8 cellular contexts compared by ENCODE assay signal in genomic region chr3:125128861-125129501, GRCh38.
DNase-seq lines count a peak whose midpoint lies in the region; ATAC-seq and TF ChIP-seq lines count a peak whose summit lies in the region.

No MANE protein-coding gene starts in this region.

- peak overlapping the region; percentile 62 for H3K27ac Mint-ChIP-seq in activated naive CD8-positive, alpha-beta T cell treated with anti-CD3 and anti-CD28 coated beads, Interleukin-2, amount 50 U/mL, for 24 hours
- no peak overlapping the region for H3K27ac Mint-ChIP-seq in activated T-cell treated with anti-CD3 and anti-CD28 coated beads, Interleukin-2, amount 50 U/mL, for 72 hours

- peaks cover 9% of the 10 kb centered on the region for H3K27me3 Mint-ChIP-seq in activated naive CD8-positive, alpha-beta T cell treated with anti-CD3 and anti-CD28 coated beads, Interleukin-2, amount 50 U/mL, for 24 hours
- peaks cover 26% of the 10 kb centered on the region for H3K27me3 Mint-ChIP-seq in activated T-cell treated with anti-CD3 and anti-CD28 coated beads, Interleukin-2, amount 50 U/mL, for 72 hours (ENCODE audit: low read depth)

- H3K4me3 Mint-ChIP-seq in activated naive CD8-positive, alpha-beta T cell treated with anti-CD3 and anti-CD28 coated beads, Interleukin-2, amount 50 U/mL, for 24 hours: no peak overlapping the region
- peak overlapping the region in 1 of 2 donors; percentile 20 for H3K4me3 Mint-ChIP-seq in activated T-cell treated with anti-CD3 and anti-CD28 coated beads, Interleukin-2, amount 50 U/mL, for 72 hours

- no peak for TF ChIP-seq CTCF in tibial artery (IDR thresholded peaks at IDR 0.05)

- intact Hi-C loops in tibial artery (cut with DNase I; ENCODE audit: low total_unique reads): no loop called here

- ATAC-seq in activated naive CD8-positive, alpha-beta T cell treated with anti-CD3 and anti-CD28 coated beads, Interleukin-2, amount 50 U/mL, for 24 hours: no peak
- ATAC-seq in activated T-cell treated with anti-CD3 and anti-CD28 coated beads, Interleukin-2, amount 50 U/mL, for 72 hours (replicated peaks in 1 of 2): no peak
- ATAC-seq in HG02678 (IDR thresholded peaks at IDR 0.05; ENCODE audit: unreplicated experiment): no peak

- no peaks in the 10 kb centered on the region for H3K36me3 ChIP-seq in tibial artery

- H3K27ac ChIP-seq in tibial artery: peak overlapping the region; percentile 37 to 39

- no peaks in the 10 kb centered on the region for H3K9me3 ChIP-seq in tibial artery

- peaks cover 0 to 19% (median 10%) of the 10 kb centered on the region in 4 donors for H3K4me1 ChIP-seq in tibial artery

- DNase-seq in SKM-1 treated with dmso at 0.1 percent for 144 hours (lab: John Stamatoyannopoulos, UW; ENCODE audit: unreplicated experiment) (peak; percentile 21), SKM-1 (lab: John Stamatoyannopoulos, UW; ENCODE audit: unreplicated experiment) (no peak), kidney tubule cell (ENCODE audit: low spot score) (peak; percentile 46), tibial artery (no peak), DMS114 treated with DMSO at 0.1 percent for 48 hours (lab: John Stamatoyannopoulos, UW; ENCODE audit: unreplicated experiment) (no peak)
- no peak for DNase-seq in activated naive CD8-positive, alpha-beta T cell treated with anti-CD3 and anti-CD28 coated beads, Interleukin-2, amount 50 U/mL, for 24 hours
- no peak for DNase-seq in activated T-cell treated with anti-CD3 and anti-CD28 coated beads, Interleukin-2, amount 50 U/mL, for 72 hours

- peaks cover under 1% of the 10 kb centered on the region for H3K9me3 Mint-ChIP-seq in activated naive CD8-positive, alpha-beta T cell treated with anti-CD3 and anti-CD28 coated beads, Interleukin-2, amount 50 U/mL, for 24 hours
- H3K9me3 Mint-ChIP-seq in activated T-cell treated with anti-CD3 and anti-CD28 coated beads, Interleukin-2, amount 50 U/mL, for 72 hours: no peaks in the 10 kb centered on the region

- no peak overlapping the region for H3K4me3 ChIP-seq in tibial artery

- H3K4me1 Mint-ChIP-seq in activated naive CD8-positive, alpha-beta T cell treated with anti-CD3 and anti-CD28 coated beads, Interleukin-2, amount 50 U/mL, for 24 hours: peaks cover 52% of the 10 kb centered on the region
- H3K4me1 Mint-ChIP-seq in activated T-cell treated with anti-CD3 and anti-CD28 coated beads, Interleukin-2, amount 50 U/mL, for 72 hours (ENCODE audit: low read depth): peaks cover 31% of the 10 kb centered on the region

- no peaks in the 10 kb centered on the region for H3K27me3 ChIP-seq in tibial artery

- H3K36me3 Mint-ChIP-seq in activated naive CD8-positive, alpha-beta T cell treated with anti-CD3 and anti-CD28 coated beads, Interleukin-2, amount 50 U/mL, for 24 hours (ENCODE audit: low read depth): peaks cover under 1% of the 10 kb centered on the region
- H3K36me3 Mint-ChIP-seq in activated T-cell treated with anti-CD3 and anti-CD28 coated beads, Interleukin-2, amount 50 U/mL, for 72 hours (ENCODE audit: insufficient read depth in 2 of 2): peaks cover 0 to 2% of the 10 kb centered on the region in 2 donors

Comparison
In these comparisons a context has a peak if more than half of its experiments do, and no peak if none do; other contexts are left out.
1. DNase-seq: peak in SKM-1 treated with dmso at 0.1 percent for 144 hours (single experiment) and kidney tubule cell (single experiment); none in SKM-1 (single experiment), activated naive CD8-positive, alpha-beta T cell treated with anti-CD3 and anti-CD28 coated beads, Interleukin-2, amount 50 U/mL, for 24 hours (single experiment), tibial artery (0 of 2), DMS114 treated with DMSO at 0.1 percent for 48 hours (single experiment) and activated T-cell treated with anti-CD3 and anti-CD28 coated beads, Interleukin-2, amount 50 U/mL, for 72 hours (0 of 2).